29 cellular contexts compared by ENCODE assay signal in genomic region chr11:36775157-36775556, GRCh38.
A peak's percentile ranks its signal among the peaks of the same experiment; 100 is the strongest.
DNase-seq lines count a peak whose midpoint lies in the region; ATAC-seq, FAIRE-seq and TF ChIP-seq lines count a peak whose summit lies in the region.
"Had no signal": no experiment of that assay in that cellular context is flagged by ENCODE, and none has a peak within 500 bp of the region (broad histone marks: within the 10 kb centered on the region; RNA-seq: fewer than 3 reads in every experiment).

No MANE protein-coding gene starts in this region.

- H4K20me1 ChIP-seq in astrocyte (ENCODE audit: insufficient read depth, low read length), result no peaks in the 10 kb centered on the region
- H4K20me1 ChIP-seq: BLaER1 treated with 17β-estradiol and CSF1 and Interleukin-3, amounts not matched to agents 10 nM and 100 nM had no signal

- H3K27me3 Mint-ChIP-seq in astrocyte (ENCODE audit: low read depth, unreplicated experiment), result peaks cover 9% of the 10 kb centered on the region
- H3K27me3 Mint-ChIP-seq: stimulated activated naive CD8-positive, alpha-beta T cell treated with anti-CD3 and anti-CD28 coated beads, Interleukin-15, amount 100 ng/mL, for 72 hours had no signal

- H3K4me3 Mint-ChIP-seq in astrocyte (ENCODE audit: unreplicated experiment), result no peak overlapping the region
- H3K4me3 Mint-ChIP-seq: activated CD8-positive, alpha-beta memory T cell treated with anti-CD3 and anti-CD28 coated beads, Interleukin-2, amount 10 ng/mL, durations not matched to agents 7 days and 5 days; activated naive CD4-positive, alpha-beta T cell treated with anti-CD3 and anti-CD28 coated beads, Interleukin-2, amount 50 U/mL, for 24 hours; memory B cell; naive thymus-derived CD4-positive, alpha-beta T cell; stimulated activated naive CD8-positive, alpha-beta T cell treated with anti-CD3 and anti-CD28 coated beads, Interleukin-15, amount 100 ng/mL, for 72 hours had no signal

- no peak overlapping the region for H3K9ac ChIP-seq in astrocyte (ENCODE audit: low read length)
- H3K9ac ChIP-seq: BLaER1 treated with 17β-estradiol and CSF1 and Interleukin-3, amounts not matched to agents 10 nM and 100 nM had no signal

- H3K79me2 ChIP-seq in ACC112 (ENCODE audit: control insufficient read depth, insufficient read depth, low read length, unreplicated experiment) (no peaks in the 10 kb centered on the region), astrocyte (ENCODE audit: insufficient read depth, low read length) (no peaks in the 10 kb centered on the region)

- TF ChIP-seq CTCF in astrocyte (IDR thresholded peaks at IDR 0.05; ENCODE audit: insufficient read depth, low read depth, low read length), result no peak
- no peak for TF ChIP-seq CTCF in ascending aorta (IDR thresholded peaks at IDR 0.05)

- H3K27ac Mint-ChIP-seq in astrocyte (ENCODE audit: unreplicated experiment), result no peak overlapping the region
- H3K27ac Mint-ChIP-seq: activated CD8-positive, alpha-beta memory T cell treated with anti-CD3 and anti-CD28 coated beads, Interleukin-2, amount 10 ng/mL, durations not matched to agents 7 days and 5 days; activated naive CD4-positive, alpha-beta T cell treated with anti-CD3 and anti-CD28 coated beads, Interleukin-2, amount 50 U/mL, for 24 hours; memory B cell; naive thymus-derived CD4-positive, alpha-beta T cell; stimulated activated naive CD8-positive, alpha-beta T cell treated with anti-CD3 and anti-CD28 coated beads, Interleukin-15, amount 100 ng/mL, for 72 hours had no signal

- no peaks in the 10 kb centered on the region for H3K9me3 ChIP-seq in astrocyte (ENCODE audit: insufficient read depth, low read depth, low read length)
- no peaks in the 10 kb centered on the region for H3K9me3 ChIP-seq in ascending aorta
- H3K9me3 ChIP-seq: BLaER1 treated with 17β-estradiol and CSF1 and Interleukin-3, amounts not matched to agents 10 nM and 100 nM; Caco-2; gastrocnemius medialis; HAP-1; tibial nerve had no signal

- no peak overlapping the region for H3K4me2 ChIP-seq in astrocyte (ENCODE audit: low read length)
- H3K4me2 ChIP-seq: BLaER1 treated with 17β-estradiol and CSF1 and Interleukin-3, amounts not matched to agents 10 nM and 100 nM had no signal

- ATAC-seq in GM21576 (IDR thresholded peaks at IDR 0.05; ENCODE audit: unreplicated experiment), result no peak
- ATAC-seq: activated CD8-positive, alpha-beta memory T cell treated with anti-CD3 and anti-CD28 coated beads, Interleukin-2, amount 10 ng/mL, durations not matched to agents 7 days and 5 days; naive thymus-derived CD4-positive, alpha-beta T cell; stimulated activated naive CD8-positive, alpha-beta T cell treated with anti-CD3 and anti-CD28 coated beads, Interleukin-15, amount 100 ng/mL, for 72 hours had no signal

- H3K27ac ChIP-seq in ACC112 (ENCODE audit: low read depth, low read length) (peak overlapping the region; percentile 77), astrocyte (ENCODE audit: low read depth, low read length) (no peak overlapping the region), ascending aorta (no peak overlapping the region)
- H3K27ac ChIP-seq: BLaER1 treated with 17β-estradiol and CSF1 and Interleukin-3, amounts not matched to agents 10 nM and 100 nM; gastrocnemius medialis; tibial nerve had no signal

- no peaks in the 10 kb centered on the region for H3K36me3 Mint-ChIP-seq in astrocyte (ENCODE audit: low read depth, unreplicated experiment)
- H3K36me3 Mint-ChIP-seq: activated CD8-positive, alpha-beta memory T cell treated with anti-CD3 and anti-CD28 coated beads, Interleukin-2, amount 10 ng/mL, durations not matched to agents 7 days and 5 days; activated naive CD4-positive, alpha-beta T cell treated with anti-CD3 and anti-CD28 coated beads, Interleukin-2, amount 50 U/mL, for 24 hours; memory B cell; naive thymus-derived CD4-positive, alpha-beta T cell had no signal

- H3K4me1 Mint-ChIP-seq in astrocyte (ENCODE audit: low read depth, unreplicated experiment), result no peaks in the 10 kb centered on the region
- H3K4me1 Mint-ChIP-seq: activated CD8-positive, alpha-beta memory T cell treated with anti-CD3 and anti-CD28 coated beads, Interleukin-2, amount 10 ng/mL, durations not matched to agents 7 days and 5 days; activated naive CD4-positive, alpha-beta T cell treated with anti-CD3 and anti-CD28 coated beads, Interleukin-2, amount 50 U/mL, for 24 hours; memory B cell; naive thymus-derived CD4-positive, alpha-beta T cell; stimulated activated naive CD8-positive, alpha-beta T cell treated with anti-CD3 and anti-CD28 coated beads, Interleukin-15, amount 100 ng/mL, for 72 hours had no signal

- H2AFZ ChIP-seq in ACC112 (ENCODE audit: low read length, unreplicated experiment) (no peak overlapping the region), astrocyte (ENCODE audit: low read depth, low read length) (no peak overlapping the region)

- no peak for FAIRE-seq in astrocyte (lab: Jason Lieb, UNC)
- FAIRE-seq: A204.1, GM18507 had no signal

- H3K4me3 ChIP-seq in ACC112 (ENCODE audit: low read depth, low read length) (peak overlapping the region; percentile 17; the same call in 1 of the 2 replicates), astrocyte (ENCODE audit: insufficient read depth, low read depth, low read length) (no peak overlapping the region), ascending aorta (no peak overlapping the region)
- H3K4me3 ChIP-seq: BLaER1 treated with 17β-estradiol and CSF1 and Interleukin-3, amounts not matched to agents 10 nM and 100 nM; gastrocnemius medialis; HAP-1; tibial nerve had no signal

- peak; percentile 58 for DNase-seq in HS-5 (ENCODE audit: low read depth)
- peak; percentile 3 for DNase-seq in astrocyte (ENCODE audit: low read depth)
- DNase-seq in kidney tubule cell (ENCODE audit: low spot score), result peak; percentile 62
- no peak for DNase-seq in DMS53 treated with DMSO at 0.1 percent for 48 hours (lab: John Stamatoyannopoulos, UW; ENCODE audit: unreplicated experiment)
- DNase-seq in ascending aorta (ENCODE audit: low spot score in 2 of 2), result no peak
- no peak for DNase-seq in NCI-H774 (lab: John Stamatoyannopoulos, UW)
- DNase-seq: activated CD4-positive, alpha-beta T cell treated with anti-CD3 and anti-CD28 coated beads for 4 hours; activated CD8-positive, alpha-beta memory T cell treated with anti-CD3 and anti-CD28 coated beads, Interleukin-2, amount 10 ng/mL, durations not matched to agents 7 days and 5 days; aorta; Caco-2; cerebellar nuclear complex; erythroblast; gastrocnemius medialis; naive thymus-derived CD4-positive, alpha-beta T cell; NCI-H1694 treated with DMSO at 0.1 percent for 48 hours; NCI-H748 treated with DMSO at 0.1 percent for 48 hours; retina; SIG-M5; stimulated activated CD4-positive, alpha-beta T cell treated with anti-CD3 and anti-CD28 coated beads, Interleukin-4, amount 100 ng/mL, for 4 hours; stimulated activated naive CD8-positive, alpha-beta T cell treated with anti-CD3 and anti-CD28 coated beads, Interleukin-15, amount 100 ng/mL, for 72 hours had no signal

- H3K36me3 ChIP-seq in ACC112 (ENCODE audit: insufficient read depth, low read length) (no peaks in the 10 kb centered on the region), astrocyte (ENCODE audit: insufficient read depth, low read length) (no peaks in the 10 kb centered on the region), ascending aorta (no peaks in the 10 kb centered on the region)
- H3K36me3 ChIP-seq: BLaER1 treated with 17β-estradiol and CSF1 and Interleukin-3, amounts not matched to agents 10 nM and 100 nM; gastrocnemius medialis; HAP-1; tibial nerve had no signal

- intact Hi-C loops in ascending aorta (cut with DNase I), result no loop called here

- no peaks in the 10 kb centered on the region for H3K9me3 Mint-ChIP-seq in astrocyte (ENCODE audit: unreplicated experiment)
- H3K9me3 Mint-ChIP-seq: activated naive CD4-positive, alpha-beta T cell treated with anti-CD3 and anti-CD28 coated beads, Interleukin-2, amount 50 U/mL, for 24 hours; memory B cell; stimulated activated naive CD8-positive, alpha-beta T cell treated with anti-CD3 and anti-CD28 coated beads, Interleukin-15, amount 100 ng/mL, for 72 hours had no signal

- no peaks in the 10 kb centered on the region for H3K27me3 ChIP-seq in ACC112 (ENCODE audit: insufficient read depth, low read length)
- no peaks in the 10 kb centered on the region for H3K27me3 ChIP-seq in astrocyte (ENCODE audit: insufficient read depth, low read length)
- no peaks in the 10 kb centered on the region for H3K27me3 ChIP-seq in ascending aorta
- H3K27me3 ChIP-seq: BLaER1 treated with 17β-estradiol and CSF1 and Interleukin-3, amounts not matched to agents 10 nM and 100 nM; gastrocnemius medialis; tibial nerve had no signal

- peaks cover 4% of the 10 kb centered on the region for H3K4me1 ChIP-seq in ACC112 (ENCODE audit: control insufficient read depth, insufficient read depth, low read length, unreplicated experiment)
- H3K4me1 ChIP-seq in astrocyte (ENCODE audit: insufficient read depth, low read length), result no peaks in the 10 kb centered on the region
- H3K4me1 ChIP-seq in ascending aorta, result no peaks in the 10 kb centered on the region
- H3K4me1 ChIP-seq: BLaER1 treated with 17β-estradiol and CSF1 and Interleukin-3, amounts not matched to agents 10 nM and 100 nM; Caco-2; gastrocnemius medialis; HAP-1; tibial nerve had no signal

Comparison
In these comparisons a context has a peak if more than half of its experiments do, and no peak if none do; other contexts are left out.
1. DNase-seq: peak in HS-5 (single experiment), astrocyte (single experiment) and kidney tubule cell (single experiment); none in DMS53 treated with DMSO at 0.1 percent for 48 hours (single experiment), ascending aorta (0 of 2) and NCI-H774 (single experiment).